Comparison of ENCODE assay signal across 28 cellular contexts in genomic region chr6:106959985-106960384, GRCh38. TPM values are rescaled to one million over a fixed set of nuclear protein-coding genes. Genes with fewer than 3 reads are reported as not detected.
"Had no signal": no experiment of that assay in that cellular context is flagged by ENCODE, and none has a peak within 500 bp of the region (broad histone marks: within the 10 kb centered on the region; RNA-seq: fewer than 3 reads in every experiment).

No MANE protein-coding gene starts in this region.

- DNase-seq: activated B cell treated with CpG ODN at 0.5 μM for 24 hours; activated CD4-positive, alpha-beta T cell treated with anti-CD3 and anti-CD28 coated beads, Interleukin-2, amount 50 U/mL, for 1 hour; activated CD8-positive, alpha-beta T cell treated with anti-CD3 and anti-CD28 coated beads for 36 hours; activated gamma-delta T cell treated with Interleukin-2 at 50 U/mL for 16 hours; activated naive CD4-positive, alpha-beta T cell treated with anti-CD3 and anti-CD28 coated beads, Interleukin-2, amount 50 U/mL, for 16 hours; activated T-cell treated with anti-CD3 and anti-CD28 coated beads, Interleukin-2, amount 50 U/mL, for 4 hours; amniotic stem cell; brain microvascular endothelial cell; caudate nucleus; cortex of kidney; effector memory CD8-positive, alpha-beta T cell; foreskin fibroblast; heart left ventricle; hypothalamus; immature natural killer cell; midbrain; naive thymus-derived CD4-positive, alpha-beta T cell; occipital lobe; right cardiac atrium; stimulated activated CD4-positive, alpha-beta T cell treated with anti-CD3 and anti-CD28 coated beads, Interleukin-15, amount 100 ng/mL, for 24 hours; stimulated activated CD4-positive, alpha-beta T cell treated with anti-CD3 and anti-CD28 coated beads, Interleukin-2, amount 100 ng/mL, for 24 hours; stimulated activated naive B cell treated with anti-CD40 and anti-IgM and Interleukin-4, amounts not matched to agents 10 μg/mL and 1 μg/mL and 100 μg/mL, for 72 hours; stomach; T-helper 9 cell had no signal

- ATAC-seq: activated CD8-positive, alpha-beta T cell treated with anti-CD3 and anti-CD28 coated beads for 36 hours; activated T-cell treated with anti-CD3 and anti-CD28 coated beads, Interleukin-2, amount 50 U/mL, for 4 hours; activated T-helper 17 cell treated with anti-CD3 and anti-CD28 coated beads, Interleukin-2, amount 50 U/mL, for 72 hours; effector memory CD8-positive, alpha-beta T cell; esophagus mucosa; heart left ventricle; naive thymus-derived CD4-positive, alpha-beta T cell; right cardiac atrium; stimulated activated naive B cell treated with anti-CD40 and anti-IgM and Interleukin-4, amounts not matched to agents 10 μg/mL and 1 μg/mL and 100 μg/mL, for 72 hours had no signal

- H3K9me3 ChIP-seq: heart left ventricle had no signal

- H3K36me3 ChIP-seq: brain microvascular endothelial cell, heart left ventricle, stomach, tibial nerve had no signal

- H3K4me3 ChIP-seq: heart left ventricle, stomach, tibial nerve had no signal

- FAIRE-seq: astrocyte had no signal

- H3K27ac ChIP-seq: brain microvascular endothelial cell, heart left ventricle, stomach, tibial nerve had no signal

- H3K27me3 ChIP-seq: brain microvascular endothelial cell, stomach, tibial nerve had no signal

- H3K4me1 ChIP-seq: heart left ventricle, stomach, tibial nerve had no signal

RNA-seq across cellular contexts. Expression of gene CD24, which starts 14.5 kb away (rescaled TPM):
- total RNA-seq: activated T-helper 17 cell treated with anti-CD3 and anti-CD28 coated beads, Interleukin-2, amount 50 U/mL, for 72 hours had no signal
